9 cellular contexts compared by ENCODE assay signal in the genomic region with DNA sequence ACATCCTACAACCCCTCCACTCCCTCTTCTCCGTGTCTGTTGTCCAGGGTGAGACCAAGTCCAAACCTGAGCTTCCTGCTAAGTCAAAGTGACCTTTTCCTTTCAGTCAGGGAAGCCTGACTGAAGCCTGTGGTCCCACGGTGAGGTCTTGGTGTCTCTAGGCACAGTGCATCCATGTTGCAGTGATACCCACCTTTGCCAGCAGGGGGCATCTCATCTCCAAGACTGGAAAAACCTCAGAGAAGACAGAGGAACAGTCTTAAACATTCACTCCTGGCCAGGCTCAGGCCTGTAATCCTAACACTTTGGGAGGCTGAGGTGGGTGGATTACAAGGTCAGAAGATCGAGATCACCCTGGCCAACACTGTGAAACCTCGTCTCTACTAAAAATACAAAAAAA. TPM values are rescaled to one million over a fixed set of nuclear protein-coding genes. Genes with fewer than 3 reads are reported as not detected.
DNase-seq lines count a peak whose midpoint lies in the region; TF ChIP-seq lines count a peak whose summit lies in the region.
"Not testable (repeated sequence)": the region's sequence is repeated elsewhere in the genome, so short reads cannot be mapped to it uniquely, and the experiment has no call there.
"Had no signal": no experiment of that assay in that cellular context is flagged by ENCODE, and none has a peak within 500 bp of the region (broad histone marks: within the 10 kb centered on the region; RNA-seq: fewer than 3 reads in every experiment).

No MANE protein-coding gene starts in this region.

- H3K9me3 Mint-ChIP-seq in activated T-helper 2 cell treated with anti-CD3 and anti-CD28 coated beads, Interferon-gamma antibody, Interleukin-2, Interleukin-4, amounts not matched to agents 10 μg/mL and 5 μg/mL and 100 μg/mL, durations not matched to agents 14 hours and 24 hours and 36 hours = not testable (repeated sequence)

- not testable (repeated sequence) for H3K27ac Mint-ChIP-seq in activated T-helper 2 cell treated with anti-CD3 and anti-CD28 coated beads, Interferon-gamma antibody, Interleukin-2, Interleukin-4, amounts not matched to agents 10 μg/mL and 5 μg/mL and 100 μg/mL, durations not matched to agents 14 hours and 24 hours and 36 hours

- not testable (repeated sequence) for H3K27me3 Mint-ChIP-seq in activated T-helper 2 cell treated with anti-CD3 and anti-CD28 coated beads, Interferon-gamma antibody, Interleukin-2, Interleukin-4, amounts not matched to agents 10 μg/mL and 5 μg/mL and 100 μg/mL, durations not matched to agents 14 hours and 24 hours and 36 hours (ENCODE audit: low read depth)

- not testable (repeated sequence) for H3K4me3 ChIP-seq in LNCaP clone FGC (ENCODE audit: low read depth, low read length)

- not testable (repeated sequence) for H3K4me3 Mint-ChIP-seq in activated T-helper 2 cell treated with anti-CD3 and anti-CD28 coated beads, Interferon-gamma antibody, Interleukin-2, Interleukin-4, amounts not matched to agents 10 μg/mL and 5 μg/mL and 100 μg/mL, durations not matched to agents 14 hours and 24 hours and 36 hours (ENCODE audit: low read depth)

- not testable (repeated sequence) for TF ChIP-seq CTCF in GM20000 (IDR thresholded peaks at IDR 0.05; ENCODE audit: extremely low read depth, missing control alignments)
- peak; percentile 46 for TF ChIP-seq CTCF in LNCaP clone FGC (IDR thresholded peaks at IDR 0.05; ENCODE audit: control insufficient read depth, extremely low read depth, insufficient read depth)

- intact Hi-C loops in activated T-helper 2 cell treated with anti-CD3 and anti-CD28 coated beads, Interferon-gamma antibody, Interleukin-2, Interleukin-4, amounts not matched to agents 10 μg/mL and 5 μg/mL and 100 μg/mL, durations not matched to agents 14 hours and 24 hours and 36 hours (cut with micrococcal nuclease) = not testable (repeated sequence)

- not testable (repeated sequence) for H3K4me1 Mint-ChIP-seq in activated T-helper 2 cell treated with anti-CD3 and anti-CD28 coated beads, Interferon-gamma antibody, Interleukin-2, Interleukin-4, amounts not matched to agents 10 μg/mL and 5 μg/mL and 100 μg/mL, durations not matched to agents 14 hours and 24 hours and 36 hours (ENCODE audit: low read depth)

- DNase-seq in CMK (ENCODE audit: low read depth) = peak; percentile 36
- DNase-seq in GM20000 (ENCODE audit: low spot score) = peak; percentile 16
- not testable (repeated sequence) for DNase-seq in LNCaP clone FGC (ENCODE audit: low read depth)
- DNase-seq in SK-N-DZ (ENCODE audit: low spot score) = peak; percentile 2
- DNase-seq in activated T-helper 2 cell treated with anti-CD3 and anti-CD28 coated beads, Interferon-gamma antibody, Interleukin-2, Interleukin-4, amounts not matched to agents 10 μg/mL and 5 μg/mL and 100 μg/mL, durations not matched to agents 14 hours and 24 hours and 36 hours (ENCODE audit: low spot score) = peak; percentile 8
- peak; percentile 36 for DNase-seq in fibroblast of gingiva (ENCODE audit: low read depth)
- peak; percentile 33 to 39 for DNase-seq in lung microvascular endothelial cell (ENCODE audit: low read depth in 2 of 2)
- peak; percentile 4 to 22 for DNase-seq in stimulated activated CD8-positive, alpha-beta memory T cell treated with anti-CD3 and anti-CD28 coated beads, Interleukin-15, amount 100 ng/mL, for 48 hours (ENCODE audit: low read depth in 2 of 2)

- H3K36me3 Mint-ChIP-seq in activated T-helper 2 cell treated with anti-CD3 and anti-CD28 coated beads, Interferon-gamma antibody, Interleukin-2, Interleukin-4, amounts not matched to agents 10 μg/mL and 5 μg/mL and 100 μg/mL, durations not matched to agents 14 hours and 24 hours and 36 hours (ENCODE audit: low read depth) = not testable (repeated sequence)

RNA-seq across cellular contexts. Expression of a gene that starts 23.4 kb away (rescaled TPM):
- not detected in 2 replicates for polyA plus RNA-seq in SK-N-DZ (2014; cell fraction: cytosol; rRNA removed)
- not detected in 2 replicates for polyA plus RNA-seq in SK-N-DZ (2014; cell fraction: nucleus; rRNA removed)
- not detected in 2 replicates for total RNA-seq in activated T-helper 2 cell treated with anti-CD3 and anti-CD28 coated beads, Interferon-gamma antibody, Interleukin-2, Interleukin-4, amounts not matched to agents 10 μg/mL and 5 μg/mL and 100 μg/mL, durations not matched to agents 14 hours and 24 hours and 36 hours
- not detected in 2 replicates for total RNA-seq in lung microvascular endothelial cell
- total RNA-seq: ureter had no signal
